In the genomic region with DNA sequence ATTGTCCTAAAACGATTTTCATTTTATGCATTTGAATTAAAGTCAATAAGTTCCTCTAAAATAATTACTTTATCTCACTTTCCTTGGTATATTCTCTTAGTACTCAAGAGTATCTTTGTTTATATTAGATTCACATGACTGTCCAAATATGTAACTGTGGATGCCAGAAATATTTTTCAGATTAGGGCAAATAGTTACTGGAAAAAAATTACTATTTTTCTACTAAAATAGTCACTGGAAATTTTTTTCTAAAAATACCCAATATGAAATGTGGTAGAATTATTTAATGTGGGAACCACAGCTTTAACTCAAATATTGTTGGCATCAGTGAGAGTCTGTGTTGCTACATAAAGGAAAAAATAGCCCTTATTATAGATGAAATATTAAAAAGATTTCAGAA, we compare ENCODE assay signal across 16 cellular contexts.
"Had no signal": no experiment of that assay in that cellular context is flagged by ENCODE, and none has a peak within 500 bp of the region (broad histone marks: within the 10 kb centered on the region; RNA-seq: fewer than 3 reads in every experiment).

No MANE protein-coding gene starts in this region.

- ATAC-seq: activated CD4-positive, CD25-positive, alpha-beta regulatory T cell treated with anti-CD3 and anti-CD28 coated beads, Interleukin-2, amount 50 U/mL, for 24 hours; activated T-helper 17 cell treated with anti-CD3 and anti-CD28 coated beads, Interleukin-2, amount 50 U/mL, for 72 hours; natural killer cell treated with Interleukin-12 subunit alpha and Interleukin-12 subunit beta and Interleukin-15 and Interleukin-18, amount 100 ng/mL, for 72 hours; right cardiac atrium; T-cell had no signal

- H3K4me3 ChIP-seq: ascending aorta, breast epithelium, dorsolateral prefrontal cortex, spleen, stomach had no signal

- DNase-seq: activated naive CD4-positive, alpha-beta T cell treated with Interleukin-2 at 50 U/mL for 16 hours; dorsolateral prefrontal cortex; endodermal cell; glutamatergic neuron; mesendoderm; nucleus accumbens; right cardiac atrium; spleen; stomach; T-cell; T-helper 9 cell had no signal
